ENCODE assay signal across 15 cellular contexts in genomic region chr2:221501210-221501882, GRCh38.
DNase-seq lines count a peak whose midpoint lies in the region; ATAC-seq and TF ChIP-seq lines count a peak whose summit lies in the region.
"Had no signal": no experiment of that assay in that cellular context is flagged by ENCODE, and none has a peak within 500 bp of the region (broad histone marks: within the 10 kb centered on the region; RNA-seq: fewer than 3 reads in every experiment).

No MANE protein-coding gene starts in this region.

- DNase-seq in SK-N-SH (no peak), brain microvascular endothelial cell (peak; percentile 48), left lung (no peak), thoracic aorta (ENCODE audit: low spot score) (no peak), BE2C (no peak), cerebellar nuclear complex (lab: John Stamatoyannopoulos, UW) (no peak), GM19238 (ENCODE audit: insufficient read length, low spot score) (no peak)
- DNase-seq: activated CD4-positive, alpha-beta T cell treated with anti-CD3 and anti-CD28 coated beads for 1 hour; activated gamma-delta T cell; immature natural killer cell; NCI-H2081 treated with DMSO at 0.1 percent for 48 hours; posterior cingulate gyrus; RPMI8226 had no signal

- POLR2A ChIA-PET in SK-N-SH (lab: Yijun Ruan, JAX), result no interaction called here

- 23% methylated on average over 10 of the region's 10 CpGs for WGBS in SK-N-SH (ENCODE audit: low lambda C conversion rate)

- intact Hi-C loops in left lung (cut with DNase I), result no loop called here

- no peak overlapping the region for H3K9ac ChIP-seq in SK-N-SH

- H3K79me2 ChIP-seq in SK-N-SH (ENCODE audit: insufficient read depth), result no peaks in the 10 kb centered on the region

- no peak for TF ChIP-seq RAD21 in SK-N-SH (IDR thresholded peaks at IDR 0.05; ENCODE audit: low read length)

- H3K4me3 ChIP-seq in SK-N-SH (ENCODE audit: low read depth in 2 of 2, low read length in 1 of 2) (no peak overlapping the region), brain microvascular endothelial cell (ENCODE audit: low read depth, low read length) (no peak overlapping the region), left lung (peak overlapping the region in 1 of 2 donors; percentile 11), thoracic aorta (peak overlapping the region; percentile 41), BE2C (ENCODE audit: low read depth, low read length) (no peak overlapping the region)

- no peaks in the 10 kb centered on the region for H3F3A ChIP-seq in SK-N-SH (replicated peaks; ENCODE audit: insufficient read depth)

- H3K27ac ChIP-seq in SK-N-SH (ENCODE audit: low read depth in 2 of 2, low read length in 1 of 2), result no peak overlapping the region
- peak overlapping the region; percentile 22 for H3K27ac ChIP-seq in brain microvascular endothelial cell
- peak overlapping the region; percentile 56 to 61 for H3K27ac ChIP-seq in left lung
- no peak overlapping the region for H3K27ac ChIP-seq in thoracic aorta
- H3K27ac ChIP-seq: 22Rv1 had no signal

- H3K4me1 ChIP-seq in SK-N-SH (ENCODE audit: control insufficient read depth in 1 of 2, insufficient read depth in 2 of 2, low read depth in 1 of 2, low read length in 1 of 2), result no peaks in the 10 kb centered on the region; a peak in 1 of 4 replicates
- peaks cover 0 to 6% of the 10 kb centered on the region in 2 donors for H3K4me1 ChIP-seq in left lung
- H3K4me1 ChIP-seq in thoracic aorta (ENCODE audit: control insufficient read depth in 1 of 2, low read depth in 2 of 2), result peaks cover 3 to 8% of the 10 kb centered on the region in 2 donors
- no peaks in the 10 kb centered on the region for H3K4me1 ChIP-seq in BE2C

- H2AFZ ChIP-seq in SK-N-SH (ENCODE audit: low read depth), result no peak overlapping the region

- no peaks in the 10 kb centered on the region for H3K9me3 ChIP-seq in SK-N-SH
- no peaks in the 10 kb centered on the region for H3K9me3 ChIP-seq in left lung
- H3K9me3 ChIP-seq in thoracic aorta, result no peaks in the 10 kb centered on the region
- H3K9me3 ChIP-seq in BE2C, result no peaks in the 10 kb centered on the region

- H3K36me3 ChIP-seq in SK-N-SH (replicated peaks in 1 of 2; ENCODE audit: control insufficient read depth in 1 of 2, insufficient read depth in 2 of 2, low read length in 1 of 2) (no peaks in the 10 kb centered on the region), brain microvascular endothelial cell (replicated peaks) (no peaks in the 10 kb centered on the region), left lung (no peaks in the 10 kb centered on the region), thoracic aorta (no peaks in the 10 kb centered on the region), BE2C (no peaks in the 10 kb centered on the region)

- H3K27me3 ChIP-seq in SK-N-SH (ENCODE audit: insufficient read depth) (no peaks in the 10 kb centered on the region), brain microvascular endothelial cell (replicated peaks) (no peaks in the 10 kb centered on the region), left lung (no peaks in the 10 kb centered on the region), thoracic aorta (replicated peaks; ENCODE audit: insufficient read depth) (no peaks in the 10 kb centered on the region), BE2C (no peaks in the 10 kb centered on the region)

- H3K4me2 ChIP-seq in SK-N-SH, result no peak overlapping the region

- ATAC-seq in SK-N-SH treated with all-trans-retinoic acid at 6 μM for 48 hours (peak; percentile 54; the same call in 2 of the 3 replicates), left lung (peak; percentile 88), thoracic aorta (ENCODE audit: insufficient number of reproducible peaks, low FRiP score, low read depth) (no peak)

- TF ChIP-seq EP300 in SK-N-SH (IDR thresholded peaks at IDR 0.05; ENCODE audit: borderline replicate concordance in 1 of 2, low read depth in 1 of 2, low read length in 1 of 2), result no peak

- H3K9me2 ChIP-seq in SK-N-SH, result no peaks in the 10 kb centered on the region

- H4K20me1 ChIP-seq in SK-N-SH (ENCODE audit: insufficient read depth), result no peaks in the 10 kb centered on the region

- CTCF ChIA-PET in SK-N-SH (lab: Yijun Ruan, JAX), result interaction anchor here (1.1 kb wide), 1 partner anchor 72 kb away, joined by 3 read pairs; no protein-coding TSS in a partner anchor

- in situ Hi-C loops in brain microvascular endothelial cell (cut with HindIII; ENCODE audit: low pct_ligation_motif_present, low sequenced_read_pairs), result no loop called here

- TF ChIP-seq CTCF in SK-N-SH (IDR thresholded peaks at IDR 0.05), result no peak
- no peak for TF ChIP-seq CTCF in brain microvascular endothelial cell (IDR thresholded peaks at IDR 0.05; ENCODE audit: low read depth, low read length, missing control alignments)
- no peak for TF ChIP-seq CTCF in left lung (IDR thresholded peaks at IDR 0.05)
- TF ChIP-seq CTCF in thoracic aorta (IDR thresholded peaks at IDR 0.05), result no peak
- no peak for TF ChIP-seq CTCF in BE2C (IDR thresholded peaks at IDR 0.05; ENCODE audit: low read depth, low read length)

TF ChIP-seq in SK-N-SH treated with all-trans-retinoic acid at 6 μM for 48 hours, 23 proteins besides CTCF, POLR2A, EP300 and RAD21 (continues in another document):
- TF ChIP-seq ESRRG (CRISPR knock-in tag; IDR thresholded peaks at IDR 0.05) (no peak), ARNTL (CRISPR knock-in tag; IDR thresholded peaks at IDR 0.05; ENCODE audit: borderline replicate concordance, low read depth) (no peak), TSHZ2 (CRISPR knock-in tag; IDR thresholded peaks at IDR 0.05) (no peak), ZNF70 (CRISPR knock-in tag; IDR thresholded peaks at IDR 0.05) (no peak), OSR1 (CRISPR knock-in tag; IDR thresholded peaks at IDR 0.05) (no peak), ZFP30 (CRISPR knock-in tag; IDR thresholded peaks at IDR 0.05) (no peak), CSDC2 (CRISPR knock-in tag; IDR thresholded peaks at IDR 0.05) (no peak)

TF ChIP-seq in SK-N-SH, 30 proteins besides CTCF, POLR2A, EP300 and RAD21:
- no peak for TF ChIP-seq SIN3A (IDR thresholded peaks at IDR 0.05; ENCODE audit: borderline replicate concordance, low read depth, low read length)
- no peak for TF ChIP-seq NRF1 (IDR thresholded peaks at IDR 0.05; ENCODE audit: low read depth, low read length)
- TF ChIP-seq EZH2phosphoT487 (IDR thresholded peaks at IDR 0.05; ENCODE audit: borderline replicate concordance, low read depth), result no peak
- TF ChIP-seq TCF12 (IDR thresholded peaks at IDR 0.05), result no peak
- no peak for TF ChIP-seq NFIC (IDR thresholded peaks at IDR 0.05; ENCODE audit: borderline replicate concordance)
- TF ChIP-seq FOXJ3 (CRISPR knock-in tag; IDR thresholded peaks at IDR 0.05), result no peak
- no peak for TF ChIP-seq IRF3 (IDR thresholded peaks at IDR 0.05; ENCODE audit: low read depth, low read length)
- no peak for TF ChIP-seq RFX5 (IDR thresholded peaks at IDR 0.05; ENCODE audit: low read length)
- no peak for TF ChIP-seq FOXM1 (IDR thresholded peaks at IDR 0.05; ENCODE audit: low read depth)
- TF ChIP-seq GATA2 (CRISPR knock-in tag; IDR thresholded peaks at IDR 0.05), result no peak
- no peak for TF ChIP-seq PBX3 (IDR thresholded peaks at IDR 0.05)
- TF ChIP-seq YY1 (IDR thresholded peaks at IDR 0.05; ENCODE audit: low read depth), result no peak
- TF ChIP-seq RXRA (IDR thresholded peaks at IDR 0.05; ENCODE audit: borderline replicate concordance, low read depth), result no peak
- TF ChIP-seq, protein P1, sequence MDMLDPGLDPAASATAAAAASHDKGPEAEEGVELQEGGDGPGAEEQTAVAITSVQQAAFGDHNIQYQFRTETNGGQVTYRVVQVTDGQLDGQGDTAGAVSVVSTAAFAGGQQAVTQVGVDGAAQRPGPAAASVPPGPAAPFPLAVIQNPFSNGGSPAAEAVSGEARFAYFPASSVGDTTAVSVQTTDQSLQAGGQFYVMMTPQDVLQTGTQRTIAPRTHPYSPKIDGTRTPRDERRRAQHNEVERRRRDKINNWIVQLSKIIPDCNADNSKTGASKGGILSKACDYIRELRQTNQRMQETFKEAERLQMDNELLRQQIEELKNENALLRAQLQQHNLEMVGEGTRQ (IDR thresholded peaks at IDR 0.05; ENCODE audit: borderline replicate concordance, low read depth, low read length), result no peak
- TF ChIP-seq, protein P2, sequence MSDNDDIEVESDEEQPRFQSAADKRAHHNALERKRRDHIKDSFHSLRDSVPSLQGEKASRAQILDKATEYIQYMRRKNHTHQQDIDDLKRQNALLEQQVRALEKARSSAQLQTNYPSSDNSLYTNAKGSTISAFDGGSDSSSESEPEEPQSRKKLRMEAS (IDR thresholded peaks at IDR 0.05; ENCODE audit: low read depth), result no peak

Comparison
In these comparisons a context has a peak if more than half of its experiments do, and no peak if none do; other contexts are left out.
1. H3K27ac ChIP-seq: peak in brain microvascular endothelial cell (single experiment) and left lung (2 of 2); none in SK-N-SH (0 of 2) and thoracic aorta (0 of 2).